In genomic region chr16:3142327-3142726, GRCh38 we compare ENCODE assay signal across 2 cellular contexts.
TF ChIP-seq lines count a peak whose summit lies in the region.

No MANE protein-coding gene starts in this region.

TF ChIP-seq in IMR-90, 13 proteins besides CTCF, POLR2A, EP300 and RAD21:
- TF ChIP-seq RFX5 (IDR thresholded peaks at IDR 0.05; ENCODE audit: low read depth, low read length) (no peak), BHLHE40 (IDR thresholded peaks at IDR 0.05; ENCODE audit: low read depth, low read length) (no peak), FOS (IDR thresholded peaks at IDR 0.05; ENCODE audit: low read depth, low read length) (no peak), SMC3 (IDR thresholded peaks at IDR 0.05; ENCODE audit: low read depth, low read length) (no peak)

TF ChIP-seq in endothelial cell of umbilical vein, 7 proteins besides CTCF, POLR2A, EP300 and RAD21:
- no peak for TF ChIP-seq GATA2 (IDR thresholded peaks at IDR 0.05; ENCODE audit: insufficient read depth, insufficient read length, low read depth, low read length)
- TF ChIP-seq MAX (IDR thresholded peaks at IDR 0.05; ENCODE audit: insufficient read depth, insufficient read length): no peak
- TF ChIP-seq EZH2 (IDR thresholded peaks at IDR 0.05; ENCODE audit: borderline replicate concordance, low read depth, low read length, severe bottlenecking): no peak
- no peak for TF ChIP-seq MYC (IDR thresholded peaks at IDR 0.05; ENCODE audit: low read depth, low read length)
- no peak for TF ChIP-seq FOS (IDR thresholded peaks at IDR 0.05; ENCODE audit: borderline replicate concordance, insufficient read depth, low read length)
- no peak for TF ChIP-seq POLR2AphosphoS5 (IDR thresholded peaks at IDR 0.05; ENCODE audit: insufficient read depth, low read depth, low read length)
- no peak for TF ChIP-seq JUN (IDR thresholded peaks at IDR 0.05; ENCODE audit: borderline replicate concordance, insufficient read depth, insufficient read length, low read depth)
